Comparison of ENCODE assay signal across 1 cellular context in the genomic region with DNA sequence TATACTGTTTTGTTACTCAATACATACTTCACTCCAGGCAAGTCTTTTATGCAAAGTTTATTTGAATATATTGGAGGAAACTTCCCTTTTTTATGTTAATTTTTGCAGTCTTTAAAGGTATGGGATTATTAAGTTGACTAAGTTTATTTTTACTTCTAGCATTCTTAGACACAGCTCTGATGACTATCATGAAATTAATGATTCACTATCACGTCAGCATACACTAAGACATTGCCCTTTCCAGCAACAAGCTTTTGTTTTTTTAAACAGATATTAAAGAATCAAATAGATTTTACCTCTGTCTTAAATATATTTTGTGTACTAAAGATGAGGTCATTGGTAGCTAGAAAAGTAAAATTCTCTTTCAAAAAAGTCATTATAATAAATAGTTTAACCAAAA.
A peak's percentile ranks its signal among the peaks of the same experiment; 100 is the strongest.
TF ChIP-seq lines count a peak whose summit lies in the region.

No MANE protein-coding gene starts in this region.

TF ChIP-seq in endothelial cell of umbilical vein, 7 proteins besides CTCF, POLR2A, EP300 and RAD21:
- TF ChIP-seq POLR2AphosphoS5 (IDR thresholded peaks at IDR 0.05; ENCODE audit: insufficient read depth, low read depth, low read length), result no peak
- TF ChIP-seq EZH2 (IDR thresholded peaks at IDR 0.05; ENCODE audit: borderline replicate concordance, low read depth, low read length, severe bottlenecking), result no peak
- peak; percentile 82 for TF ChIP-seq FOS (IDR thresholded peaks at IDR 0.05; ENCODE audit: borderline replicate concordance, insufficient read depth, low read length)
- peak; percentile 18 for TF ChIP-seq JUN (IDR thresholded peaks at IDR 0.05; ENCODE audit: borderline replicate concordance, insufficient read depth, insufficient read length, low read depth)
- peak; percentile 72 for TF ChIP-seq GATA2 (IDR thresholded peaks at IDR 0.05; ENCODE audit: insufficient read depth, insufficient read length, low read depth, low read length)
- TF ChIP-seq, protein P1, sequence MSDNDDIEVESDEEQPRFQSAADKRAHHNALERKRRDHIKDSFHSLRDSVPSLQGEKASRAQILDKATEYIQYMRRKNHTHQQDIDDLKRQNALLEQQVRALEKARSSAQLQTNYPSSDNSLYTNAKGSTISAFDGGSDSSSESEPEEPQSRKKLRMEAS (IDR thresholded peaks at IDR 0.05; ENCODE audit: insufficient read depth, insufficient read length), result no peak
- no peak for TF ChIP-seq MYC (IDR thresholded peaks at IDR 0.05; ENCODE audit: low read depth, low read length)
